30 cellular contexts compared by ENCODE assay signal in genomic region chr9:92001244-92001643, GRCh38. TPM values are rescaled to one million over a fixed set of nuclear protein-coding genes. Genes with fewer than 3 reads are reported as not detected.
DNase-seq lines count a peak whose midpoint lies in the region; ATAC-seq and TF ChIP-seq lines count a peak whose summit lies in the region.
"Had no signal": no experiment of that assay in that cellular context is flagged by ENCODE, and none has a peak within 500 bp of the region (broad histone marks: within the 10 kb centered on the region; RNA-seq: fewer than 3 reads in every experiment).

No MANE protein-coding gene starts in this region.

- no peaks in the 10 kb centered on the region for H3K36me3 Mint-ChIP-seq in activated CD8-positive, alpha-beta memory T cell treated with anti-CD3 and anti-CD28 coated beads, Interleukin-2, amount 10 ng/mL, durations not matched to agents 7 days and 5 days
- H3K36me3 Mint-ChIP-seq in type B pancreatic cell: no peaks in the 10 kb centered on the region
- H3K36me3 Mint-ChIP-seq: activated naive CD8-positive, alpha-beta T cell treated with anti-CD3 and anti-CD28 coated beads, Interleukin-2, amount 10 ng/mL, durations not matched to agents 7 days and 5 days; stimulated activated naive B cell treated with anti-CD40 and anti-IgM and Interleukin-4, amounts not matched to agents 10 μg/mL and 1 μg/mL and 100 μg/mL, for 72 hours had no signal

- TF ChIP-seq EP300 in esophagus muscularis mucosa (IDR thresholded peaks at IDR 0.05) (no peak), stomach (IDR thresholded peaks at IDR 0.05) (no peak)

- CTCF ChIA-PET in activated CD8-positive, alpha-beta memory T cell treated with anti-CD3 and anti-CD28 coated beads, Interleukin-2, amount 10 ng/mL, durations not matched to agents 7 days and 5 days (lab: Charles Lee): no interaction called here

- no peaks in the 10 kb centered on the region for H3K4me1 Mint-ChIP-seq in activated CD8-positive, alpha-beta memory T cell treated with anti-CD3 and anti-CD28 coated beads, Interleukin-2, amount 10 ng/mL, durations not matched to agents 7 days and 5 days
- peaks cover 3% of the 10 kb centered on the region for H3K4me1 Mint-ChIP-seq in type B pancreatic cell (ENCODE audit: unreplicated experiment)
- H3K4me1 Mint-ChIP-seq: activated CD4-positive, alpha-beta T cell treated with anti-CD3 and anti-CD28 coated beads for 36 hours; activated naive CD8-positive, alpha-beta T cell treated with anti-CD3 and anti-CD28 coated beads, Interleukin-2, amount 10 ng/mL, durations not matched to agents 7 days and 5 days; stimulated activated naive B cell treated with anti-CD40 and anti-IgM and Interleukin-4, amounts not matched to agents 10 μg/mL and 1 μg/mL and 100 μg/mL, for 72 hours had no signal

- no peaks in the 10 kb centered on the region for H3K9me3 ChIP-seq in esophagus muscularis mucosa
- no peaks in the 10 kb centered on the region for H3K9me3 ChIP-seq in stomach
- H3K9me3 ChIP-seq: BE2C, lower lobe of right lung, testis had no signal

- peaks cover 19% of the 10 kb centered on the region for H3K27me3 Mint-ChIP-seq in activated CD8-positive, alpha-beta memory T cell treated with anti-CD3 and anti-CD28 coated beads, Interleukin-2, amount 10 ng/mL, durations not matched to agents 7 days and 5 days
- peaks cover 5% of the 10 kb centered on the region for H3K27me3 Mint-ChIP-seq in type B pancreatic cell

- H3K4me3 ChIP-seq in esophagus muscularis mucosa (no peak overlapping the region), stomach (no peak overlapping the region)
- H3K4me3 ChIP-seq: heart left ventricle, lower lobe of right lung, testis had no signal

- H3K27me3 ChIP-seq in esophagus muscularis mucosa: no peaks in the 10 kb centered on the region
- no peaks in the 10 kb centered on the region for H3K27me3 ChIP-seq in stomach
- H3K27me3 ChIP-seq: BE2C, testis had no signal

- H3K27ac Mint-ChIP-seq in activated CD8-positive, alpha-beta memory T cell treated with anti-CD3 and anti-CD28 coated beads, Interleukin-2, amount 10 ng/mL, durations not matched to agents 7 days and 5 days: no peak overlapping the region
- no peak overlapping the region for H3K27ac Mint-ChIP-seq in type B pancreatic cell
- H3K27ac Mint-ChIP-seq: activated CD4-positive, alpha-beta T cell treated with anti-CD3 and anti-CD28 coated beads for 36 hours; activated naive CD8-positive, alpha-beta T cell treated with anti-CD3 and anti-CD28 coated beads, Interleukin-2, amount 10 ng/mL, durations not matched to agents 7 days and 5 days; nephron progenitor cell; stimulated activated naive B cell treated with anti-CD40 and anti-IgM and Interleukin-4, amounts not matched to agents 10 μg/mL and 1 μg/mL and 100 μg/mL, for 72 hours; T-helper 1 cell treated with Interleukin-12 subunit alpha and Interleukin-12 subunit beta and Interleukin-4 antibody, amounts not matched to agents 30 μg/mL and 1 μg/mL, for 36 hours had no signal

- TF ChIP-seq CTCF in esophagus muscularis mucosa (IDR thresholded peaks at IDR 0.05) (no peak), type B pancreatic cell (conservative IDR thresholded peaks at IDR 0.05) (no peak), stomach (IDR thresholded peaks at IDR 0.05) (no peak)

- ATAC-seq in activated CD8-positive, alpha-beta memory T cell treated with anti-CD3 and anti-CD28 coated beads, Interleukin-2, amount 10 ng/mL, durations not matched to agents 7 days and 5 days: no peak
- no peak for ATAC-seq in GM18868 (IDR thresholded peaks at IDR 0.05; ENCODE audit: unreplicated experiment)
- ATAC-seq: activated CD4-positive, alpha-beta T cell treated with anti-CD3 and anti-CD28 coated beads for 36 hours; heart left ventricle; lower lobe of right lung; right cardiac atrium; stimulated activated naive B cell treated with anti-CD40 and anti-IgM and Interleukin-4, amounts not matched to agents 10 μg/mL and 1 μg/mL and 100 μg/mL, for 72 hours had no signal

- H3K27ac ChIP-seq in esophagus muscularis mucosa (replicated peaks in 1 of 4): no peak overlapping the region
- H3K27ac ChIP-seq in stomach: no peak overlapping the region
- H3K27ac ChIP-seq: 22Rv1, heart left ventricle, lower lobe of right lung, parathyroid adenoma, testis had no signal

- H3K36me3 ChIP-seq in esophagus muscularis mucosa (no peaks in the 10 kb centered on the region), stomach (no peaks in the 10 kb centered on the region)
- H3K36me3 ChIP-seq: BE2C, heart left ventricle, lower lobe of right lung had no signal

- intact Hi-C loops in esophagus muscularis mucosa (cut with DNase I) (no loop called here), stomach (cut with DNase I; ENCODE audit: low total_unique reads) (no loop called here)

- peak; percentile 18 for DNase-seq in activated CD8-positive, alpha-beta memory T cell treated with anti-CD3 and anti-CD28 coated beads, Interleukin-2, amount 50 U/mL, for 48 hours
- DNase-seq in activated CD8-positive, alpha-beta memory T cell treated with anti-CD3 and anti-CD28 coated beads, Interleukin-2, amount 10 ng/mL, durations not matched to agents 7 days and 5 days: no peak
- DNase-seq in HT1080 (ENCODE audit: low read depth) (peak; percentile 12), esophagus muscularis mucosa (ENCODE audit: extremely low spot score) (peak; percentile 70), type B pancreatic cell (ENCODE audit: extremely low spot score, unreplicated experiment) (peak; percentile 32), stomach (no peak), NOMO-1 treated with DMSO at 0.1 percent for 48 hours (lab: John Stamatoyannopoulos, UW; ENCODE audit: unreplicated experiment) (no peak)
- DNase-seq: activated CD4-positive, alpha-beta T cell treated with anti-CD3 and anti-CD28 coated beads for 36 hours; activated gamma-delta T cell; activated naive CD8-positive, alpha-beta T cell treated with anti-CD3 and anti-CD28 coated beads, Interleukin-2, amount 10 ng/mL, durations not matched to agents 7 days and 5 days; activated T-cell treated with anti-CD3 and anti-CD28 coated beads, Interleukin-2, amount 50 U/mL, for 1 hour; BE2C; GDM1; heart left ventricle; KG1; kidney glomerular epithelial cell; lower lobe of right lung; NCI-H1417 treated with DMSO at 0.1 percent for 48 hours; NCI-H2081 treated with DMSO at 0.1 percent for 48 hours; NCI-H748 treated with DMSO at 0.1 percent for 48 hours; nephron progenitor cell; right cardiac atrium; stimulated activated CD4-positive, alpha-beta T cell treated with anti-CD3 and anti-CD28 coated beads, Interleukin-12 subunit alpha, Interleukin-12 subunit beta, amount 100 ng/mL, for 4 hours; stimulated activated naive B cell treated with anti-CD40 and anti-IgM and Interleukin-4, amounts not matched to agents 10 μg/mL and 1 μg/mL and 100 μg/mL, for 72 hours; testis had no signal

- WGBS in esophagus muscularis mucosa: 56% methylated on average over 5 of the region's 6 CpGs
- 58 to 82% (median 72%) methylated on average over 6 of the region's 6 CpGs for WGBS in stomach, 5 donors

- TF ChIP-seq POLR2A in esophagus muscularis mucosa (IDR thresholded peaks at IDR 0.05; ENCODE audit: low read depth) (no peak), stomach (IDR thresholded peaks at IDR 0.05) (no peak)

- no peak overlapping the region for H3K4me3 Mint-ChIP-seq in activated CD8-positive, alpha-beta memory T cell treated with anti-CD3 and anti-CD28 coated beads, Interleukin-2, amount 10 ng/mL, durations not matched to agents 7 days and 5 days
- no peak overlapping the region for H3K4me3 Mint-ChIP-seq in type B pancreatic cell
- H3K4me3 Mint-ChIP-seq: activated CD4-positive, alpha-beta T cell treated with anti-CD3 and anti-CD28 coated beads for 36 hours; activated naive CD8-positive, alpha-beta T cell treated with anti-CD3 and anti-CD28 coated beads, Interleukin-2, amount 10 ng/mL, durations not matched to agents 7 days and 5 days; nephron progenitor cell; stimulated activated naive B cell treated with anti-CD40 and anti-IgM and Interleukin-4, amounts not matched to agents 10 μg/mL and 1 μg/mL and 100 μg/mL, for 72 hours; T-helper 1 cell treated with Interleukin-12 subunit alpha and Interleukin-12 subunit beta and Interleukin-4 antibody, amounts not matched to agents 30 μg/mL and 1 μg/mL, for 36 hours had no signal

- H3K4me1 ChIP-seq in esophagus muscularis mucosa (no peaks in the 10 kb centered on the region), stomach (no peaks in the 10 kb centered on the region)
- H3K4me1 ChIP-seq: BE2C, heart left ventricle, lower lobe of right lung, parathyroid adenoma, testis had no signal

- no peaks in the 10 kb centered on the region for H3K9me3 Mint-ChIP-seq in activated CD8-positive, alpha-beta memory T cell treated with anti-CD3 and anti-CD28 coated beads, Interleukin-2, amount 10 ng/mL, durations not matched to agents 7 days and 5 days (ENCODE audit: low read depth)
- peaks cover 11% of the 10 kb centered on the region for H3K9me3 Mint-ChIP-seq in type B pancreatic cell
- H3K9me3 Mint-ChIP-seq: activated naive CD8-positive, alpha-beta T cell treated with anti-CD3 and anti-CD28 coated beads, Interleukin-2, amount 10 ng/mL, durations not matched to agents 7 days and 5 days; stimulated activated naive B cell treated with anti-CD40 and anti-IgM and Interleukin-4, amounts not matched to agents 10 μg/mL and 1 μg/mL and 100 μg/mL, for 72 hours; T-helper 1 cell treated with Interleukin-12 subunit alpha and Interleukin-12 subunit beta and Interleukin-4 antibody, amounts not matched to agents 30 μg/mL and 1 μg/mL, for 36 hours had no signal

RNA-seq across cellular contexts. Expression of gene ROR2, which starts 51.2 kb away (rescaled TPM):
- total RNA-seq in activated CD8-positive, alpha-beta memory T cell treated with anti-CD3 and anti-CD28 coated beads, Interleukin-2, amount 10 ng/mL, durations not matched to agents 7 days and 5 days: 1 to 10 TPM; 3.0 to 3.2 TPM
- 0.03 and 0.29 TPM in 2 replicates for total RNA-seq in HT1080 (2014; rRNA removed; shearing (Covaris generic))
- polyA plus RNA-seq in HT1080 (2015; cell fraction: cytosol; rRNA removed): 0.12 and 0.19 TPM in 2 replicates
- 0.14 TPM in 1 of 2 replicates, not detected in the other for polyA plus RNA-seq in HT1080 (2015; cell fraction: nucleus; rRNA removed)
- total RNA-seq in esophagus muscularis mucosa (10 to 100 TPM; 37.4 to 71.8 (median 59.4) TPM), type B pancreatic cell (ENCODE audit: low replicate concordance) (7.4 and 48.9 TPM in 2 replicates), stomach (10 to 100 TPM in 3 of 5 donors, 1 to 10 TPM in 2; 6.1 to 21.4 (median 15.6) TPM)
- 10 to 100 TPM in 1 of 3 donors, 1 to 10 TPM in 2; 3.0 to 12.0 (median 7.6) TPM for polyA plus RNA-seq in stomach
- total RNA-seq: activated CD4-positive, alpha-beta T cell treated with anti-CD3 and anti-CD28 coated beads for 36 hours; endothelial cell of umbilical vein had no signal
- polyA plus RNA-seq: endothelial cell of umbilical vein had no signal

Comparison
In these comparisons a context has a peak if more than half of its experiments do, and no peak if none do; other contexts are left out.
1. DNase-seq: peak in activated CD8-positive, alpha-beta memory T cell treated with anti-CD3 and anti-CD28 coated beads, Interleukin-2, amount 50 U/mL, for 48 hours (single experiment), HT1080 (single experiment), esophagus muscularis mucosa (single experiment) and type B pancreatic cell (single experiment); none in activated CD8-positive, alpha-beta memory T cell treated with anti-CD3 and anti-CD28 coated beads, Interleukin-2, amount 10 ng/mL, durations not matched to agents 7 days and 5 days (single experiment), stomach (single experiment) and NOMO-1 treated with DMSO at 0.1 percent for 48 hours (single experiment).